8 cellular contexts compared by ENCODE assay signal in the genomic region with DNA sequence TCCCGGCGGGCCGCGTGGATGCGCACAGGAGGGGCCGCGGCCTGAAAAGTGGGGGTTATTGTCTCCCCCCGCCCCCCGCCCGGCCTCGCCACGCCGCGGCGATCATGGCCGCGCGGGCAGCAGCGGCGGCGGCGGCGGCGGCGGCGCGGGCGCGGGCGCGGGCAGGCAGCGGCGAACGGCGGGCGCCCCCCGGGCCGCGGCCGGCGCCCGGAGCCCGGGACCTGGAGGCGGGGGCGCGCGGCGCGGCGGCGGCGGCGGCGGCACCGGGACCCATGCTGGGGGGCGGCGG. TPM values are rescaled to one million over a fixed set of nuclear protein-coding genes. Genes with fewer than 3 reads are reported as not detected.
DNase-seq lines count a peak whose midpoint lies in the region; ATAC-seq, FAIRE-seq and TF ChIP-seq lines count a peak whose summit lies in the region.

No MANE protein-coding gene starts in this region.

- H3K79me2 ChIP-seq in GM23248 (ENCODE audit: insufficient read depth): peaks cover 58% of the 10 kb centered on the region
- peaks cover 58% of the 10 kb centered on the region for H3K79me2 ChIP-seq in astrocyte (ENCODE audit: insufficient read depth, low read length)

- no peak for DNase-seq in GM23248
- no peak for DNase-seq in astrocyte (ENCODE audit: low read depth)
- DNase-seq in lower lobe of right lung: peak; percentile 59
- no peak for DNase-seq in HUDEP-2 (lab: John Stamatoyannopoulos, UW; ENCODE audit: unreplicated experiment in 76 of 76)
- DNase-seq in ACHN: no peak
- no peak for DNase-seq in cortex of kidney (lab: John Stamatoyannopoulos, UW)

- intact Hi-C loops in lower lobe of right lung (cut with DNase I): no loop called here

- peaks cover 21% of the 10 kb centered on the region for H3K4me1 Mint-ChIP-seq in astrocyte (ENCODE audit: low read depth, unreplicated experiment)

- H4K20me1 ChIP-seq in GM23248 (ENCODE audit: insufficient read depth): no peaks in the 10 kb centered on the region
- peaks cover 20% of the 10 kb centered on the region for H4K20me1 ChIP-seq in astrocyte (ENCODE audit: insufficient read depth, low read length)

- H3K36me3 Mint-ChIP-seq in astrocyte (ENCODE audit: low read depth, unreplicated experiment): no peaks in the 10 kb centered on the region

- peak overlapping the region; percentile 98 for H3K9ac ChIP-seq in GM23248
- peak overlapping the region; percentile 97 for H3K9ac ChIP-seq in astrocyte (ENCODE audit: low read length)

- peaks cover 37% of the 10 kb centered on the region for H3F3A ChIP-seq in GM23248 (ENCODE audit: insufficient read depth)

- no peak overlapping the region for H3K4me3 Mint-ChIP-seq in astrocyte (ENCODE audit: unreplicated experiment)

- no peaks in the 10 kb centered on the region for H3K9me3 ChIP-seq in GM23248 (ENCODE audit: low read depth)
- no peaks in the 10 kb centered on the region for H3K9me3 ChIP-seq in astrocyte (ENCODE audit: insufficient read depth, low read depth, low read length)
- H3K9me3 ChIP-seq in lower lobe of right lung: no peaks in the 10 kb centered on the region

- in situ Hi-C loops in GM23248 (cut with MboI): no loop called here
- in situ Hi-C loops in ACHN (cut with HindIII; ENCODE audit: low pct_ligation_motif_present, low pct_unique_long_range_greater_than_20kb, low sequenced_read_pairs): no loop called here

- H3K9me2 ChIP-seq in GM23248 (ENCODE audit: insufficient read depth): no peaks in the 10 kb centered on the region

- TF ChIP-seq CTCF in 22Rv1 (IDR thresholded peaks at IDR 0.05) (no peak), astrocyte (IDR thresholded peaks at IDR 0.05; ENCODE audit: insufficient read depth, low read depth, low read length) (no peak), lower lobe of right lung (IDR thresholded peaks at IDR 0.05) (no peak)

- ATAC-seq in lower lobe of right lung (peak in 1 of 2 donors; percentile 37), GM21381 (IDR thresholded peaks at IDR 0.05; ENCODE audit: unreplicated experiment) (no peak)

- H3K36me3 ChIP-seq in GM23248 (ENCODE audit: low read depth) (no peaks in the 10 kb centered on the region), astrocyte (ENCODE audit: insufficient read depth, low read length) (no peaks in the 10 kb centered on the region), lower lobe of right lung (no peaks in the 10 kb centered on the region)

- H3K27me3 ChIP-seq in GM23248 (replicated peaks; ENCODE audit: insufficient read depth) (no peaks in the 10 kb centered on the region), astrocyte (ENCODE audit: insufficient read depth, low read length) (no peaks in the 10 kb centered on the region), lower lobe of right lung (ENCODE audit: low read depth) (no peaks in the 10 kb centered on the region)

- H2AFZ ChIP-seq in GM23248 (peak overlapping the region; percentile 79), astrocyte (ENCODE audit: low read depth, low read length) (peak overlapping the region; percentile 40)

- 1% methylated on average over 17 of the region's 57 CpGs; no CpG with 5 or more reads in 1 of the 2 experiments for WGBS in GM23248 (ENCODE audit: low coverage in 1 of 2, low lambda C conversion rate in 2 of 2, missing lambda C conversion rate in 2 of 2), 2 experiments

- H3K27ac Mint-ChIP-seq in astrocyte (ENCODE audit: unreplicated experiment): no peak overlapping the region

- H3K4me1 ChIP-seq in GM23248 (ENCODE audit: insufficient read depth) (peaks cover 35% of the 10 kb centered on the region), astrocyte (ENCODE audit: insufficient read depth, low read length) (peaks cover 31% of the 10 kb centered on the region), lower lobe of right lung (peaks cover 42% of the 10 kb centered on the region)

- peak overlapping the region; percentile 87 for H3K4me3 ChIP-seq in GM23248
- peak overlapping the region; percentile 93 for H3K4me3 ChIP-seq in astrocyte (ENCODE audit: insufficient read depth, low read depth, low read length)
- peak overlapping the region; percentile 71 for H3K4me3 ChIP-seq in lower lobe of right lung

- H3K27ac ChIP-seq in 22Rv1 (peak overlapping the region; percentile 98), GM23248 (peak overlapping the region; percentile 97), astrocyte (ENCODE audit: low read depth, low read length) (peak overlapping the region; percentile 94), lower lobe of right lung (peak overlapping the region; percentile 94)

- FAIRE-seq in astrocyte (lab: Jason Lieb, UNC): no peak

- H3K4me2 ChIP-seq in GM23248 (ENCODE audit: unreplicated experiment) (peak overlapping the region; percentile 95), astrocyte (ENCODE audit: low read length) (peak overlapping the region; percentile 81)

- H3K27me3 Mint-ChIP-seq in astrocyte (ENCODE audit: low read depth, unreplicated experiment): no peaks in the 10 kb centered on the region

- H3K9me3 Mint-ChIP-seq in astrocyte (ENCODE audit: unreplicated experiment): no peaks in the 10 kb centered on the region

RNA-seq across cellular contexts. Expression of a gene that starts 0.3 kb away (rescaled TPM):
- total RNA-seq in GM23248 (2014; rRNA removed; shearing (Covaris generic)): 19.3 and 25.5 TPM in 2 replicates
- 19.3 and 21.2 TPM in 2 replicates for polyA plus RNA-seq in GM23248 (2016; fragmentation: Nextera tagmentation; extraction: Ambion mirVana)
- 75.4 and 78.2 TPM in 2 replicates for total RNA-seq in astrocyte
- 95.5 TPM for total RNA-seq in lower lobe of right lung
